ENCODE assay signal across 9 cellular contexts in the genomic region with DNA sequence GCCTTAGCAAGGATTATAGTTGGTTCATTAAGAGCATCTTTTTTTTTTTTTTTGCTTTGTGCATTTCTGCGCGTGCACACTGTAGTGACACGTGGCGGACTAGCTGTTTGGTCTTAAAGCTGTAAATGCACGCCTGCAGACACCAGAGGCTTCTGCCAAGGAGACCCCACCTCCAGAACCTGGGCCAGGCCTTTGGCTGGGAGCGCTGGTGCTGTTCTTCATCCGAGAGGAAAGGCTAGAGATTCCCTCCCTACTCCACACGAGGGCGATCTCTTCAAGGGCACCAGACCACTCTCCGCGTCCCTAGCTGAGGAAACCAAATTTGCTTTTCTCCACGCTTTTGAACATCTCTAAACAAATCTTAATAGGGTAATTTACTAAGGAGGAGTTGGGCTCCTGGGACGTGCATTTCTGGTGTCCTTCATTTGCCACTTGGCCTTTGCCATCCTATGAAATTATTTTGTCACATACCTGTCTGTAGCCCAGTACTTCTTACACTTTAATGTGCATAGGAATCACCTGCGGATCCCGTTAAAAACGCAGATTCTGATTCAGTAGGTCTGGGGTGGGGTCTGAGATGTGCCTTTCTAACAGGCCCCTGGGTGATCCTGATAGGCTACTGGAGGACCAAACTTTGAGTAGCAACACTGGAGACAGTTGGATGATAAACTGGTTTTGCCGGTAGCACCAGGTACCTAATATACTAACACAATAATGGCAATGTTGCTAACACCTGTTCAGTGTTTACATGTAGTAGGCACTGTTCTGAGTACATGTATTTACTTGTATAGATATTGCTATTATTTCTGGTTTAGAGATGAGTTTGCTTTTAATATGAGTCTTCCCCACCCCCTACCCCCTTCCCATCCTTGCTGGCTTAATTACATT. TPM values are rescaled to one million over a fixed set of nuclear protein-coding genes. Genes with fewer than 3 reads are reported as not detected.
DNase-seq lines count a peak whose midpoint lies in the region; ATAC-seq and TF ChIP-seq lines count a peak whose summit lies in the region.
"Had no signal": no experiment of that assay in that cellular context is flagged by ENCODE, and none has a peak within 500 bp of the region (broad histone marks: within the 10 kb centered on the region; RNA-seq: fewer than 3 reads in every experiment).

No MANE protein-coding gene starts in this region.

- no peaks in the 10 kb centered on the region for H4K20me1 ChIP-seq in OCI-LY1 (ENCODE audit: insufficient read depth, low read length)

- peak; percentile 86 for ATAC-seq in GM19351 (IDR thresholded peaks at IDR 0.05; ENCODE audit: unreplicated experiment)

- TF ChIP-seq EP300 in Ishikawa (IDR thresholded peaks at IDR 0.05; ENCODE audit: borderline replicate concordance): no peak

- TF ChIP-seq CTCF in OCI-LY1 (IDR thresholded peaks at IDR 0.05; ENCODE audit: low read length): peak; percentile 94
- TF ChIP-seq CTCF in coronary artery (IDR thresholded peaks at IDR 0.05): no peak

- H3K27ac ChIP-seq in OCI-LY1 (ENCODE audit: low read depth, low read length, poor library complexity, severe bottlenecking) (no peak overlapping the region), coronary artery (no peak overlapping the region)

- 0 out of 2 replicates have a peak, but pooled peaks cover 12% of the 10 kb centered on the region for H3K27me3 ChIP-seq in OCI-LY1 (ENCODE audit: insufficient read depth, low read length)

- H3F3A ChIP-seq in OCI-LY1 (ENCODE audit: insufficient read depth, low read length): no peaks in the 10 kb centered on the region

- no peak overlapping the region for H2AFZ ChIP-seq in OCI-LY1 (ENCODE audit: low read length)

- TF ChIP-seq RAD21 in Ishikawa (IDR thresholded peaks at IDR 0.05; ENCODE audit: low read depth): peak; percentile 81

- no peaks in the 10 kb centered on the region for H3K36me3 ChIP-seq in OCI-LY1 (ENCODE audit: insufficient read depth, low read length)

- no peak overlapping the region for H3K9ac ChIP-seq in OCI-LY1 (ENCODE audit: low read length)

- no peaks in the 10 kb centered on the region for H3K79me2 ChIP-seq in OCI-LY1 (ENCODE audit: insufficient read depth, low read length)

- in situ Hi-C loops in Caki2 (cut with HindIII; ENCODE audit: low pct_unique_long_range_greater_than_20kb, low sequenced_read_pairs): no loop called here

- H3K4me1 ChIP-seq in OCI-LY1 (ENCODE audit: insufficient read depth, low read length, severe bottlenecking): peaks cover 10% of the 10 kb centered on the region

- no peak overlapping the region for H3K4me2 ChIP-seq in OCI-LY1 (ENCODE audit: low read length)

- no peaks in the 10 kb centered on the region for H3K9me2 ChIP-seq in OCI-LY1 (ENCODE audit: low read depth, low read length)

- DNase-seq in Caki2 (ENCODE audit: low read depth): peak; percentile 48
- DNase-seq in amniotic epithelial cell (ENCODE audit: low read depth): peak; percentile 26
- peak; percentile 85 for DNase-seq in iPS-NIHi11 (ENCODE audit: low spot score)
- DNase-seq in stimulated activated CD4-positive, alpha-beta T cell treated with anti-CD3 and anti-CD28 coated beads, Interleukin-2, amount 100 ng/mL, for 48 hours: peak; percentile 20 to 31
- DNase-seq in coronary artery (ENCODE audit: low spot score): no peak

- no peaks in the 10 kb centered on the region for H3K9me3 ChIP-seq in OCI-LY1 (ENCODE audit: low read length)

- H3K4me3 ChIP-seq in OCI-LY1 (ENCODE audit: low read depth, low read length, poor library complexity, severe bottlenecking) (no peak overlapping the region), coronary artery (no peak overlapping the region)

TF ChIP-seq in Ishikawa, 13 proteins besides CTCF, POLR2A, EP300 and RAD21:
- TF ChIP-seq TEAD4 (IDR thresholded peaks at IDR 0.05) (no peak), CREB1 (IDR thresholded peaks at IDR 0.05; ENCODE audit: low read depth) (no peak)

RNA-seq across cellular contexts. Expression of a gene that starts 1.3 kb away (rescaled TPM):
- total RNA-seq in Caki2 (2014; rRNA removed; shearing (Covaris generic); ENCODE audit: low replicate concordance): not detected in 2 replicates
- total RNA-seq: T-helper 2 cell treated with Interferon-gamma antibody and Interleukin-4, amounts not matched to agents 100 ng/mL and 5 ng/mL, for 36 hours had no signal
